ENCODE assay signal across 21 cellular contexts in genomic region chr4:100875296-100876040, GRCh38.
"Had no signal": no experiment of that assay in that cellular context is flagged by ENCODE, and none has a peak within 500 bp of the region (broad histone marks: within the 10 kb centered on the region; RNA-seq: fewer than 3 reads in every experiment).

No MANE protein-coding gene starts in this region.

- H3K27me3 Mint-ChIP-seq: activated naive CD4-positive, alpha-beta T cell treated with anti-CD3 and anti-CD28 coated beads, Interleukin-2, amount 10 ng/mL, durations not matched to agents 7 days and 5 days had no signal

- H3K4me3 Mint-ChIP-seq: activated naive CD4-positive, alpha-beta T cell treated with anti-CD3 and anti-CD28 coated beads, Interleukin-2, amount 10 ng/mL, durations not matched to agents 7 days and 5 days; activated T-cell treated with anti-CD3 and anti-CD28 coated beads, Interleukin-2, amount 50 U/mL, for 72 hours; memory B cell; nephron progenitor cell; stimulated activated naive CD8-positive, alpha-beta T cell treated with anti-CD3 and anti-CD28 coated beads, Interleukin-15, Interleukin-2, amounts not matched to agents 100 ng/mL and 50 ng/mL, for 24 hours; T-helper 17 cell had no signal

- H3K27ac Mint-ChIP-seq: activated naive CD4-positive, alpha-beta T cell treated with anti-CD3 and anti-CD28 coated beads, Interleukin-2, amount 10 ng/mL, durations not matched to agents 7 days and 5 days; memory B cell; nephron progenitor cell; stimulated activated naive CD8-positive, alpha-beta T cell treated with anti-CD3 and anti-CD28 coated beads, Interleukin-15, Interleukin-2, amounts not matched to agents 100 ng/mL and 50 ng/mL, for 24 hours; T-helper 17 cell had no signal

- DNase-seq: activated CD4-positive, alpha-beta T cell treated with anti-CD3 and anti-CD28 coated beads for 4 hours; activated CD4-positive, alpha-beta T cell treated with anti-CD3 and anti-CD28 coated beads, Interleukin-2, amount 50 U/mL, for 48 hours; activated CD4-positive, CD25-positive, alpha-beta regulatory T cell; activated effector memory CD4-positive, alpha-beta T cell treated with Interleukin-2 at 50 U/mL for 16 hours; activated naive CD4-positive, alpha-beta T cell treated with anti-CD3 and anti-CD28 coated beads, Interleukin-2, amount 10 ng/mL, durations not matched to agents 7 days and 5 days; activated T-cell treated with anti-CD3 and anti-CD28 coated beads, Interleukin-2, amount 50 U/mL, for 72 hours; central memory CD4-positive, alpha-beta T cell; dermis blood vessel endothelial cell; effector CD8-positive, alpha-beta T cell; hippocampal formation; islet precursor cell; left cardiac atrium; mucosa of descending colon; nephron progenitor cell; pancreas; psoas muscle; stimulated activated CD4-positive, alpha-beta T cell treated with anti-CD3 and anti-CD28 coated beads, Interleukin-4, amount 100 ng/mL, for 24 hours; T-helper 17 cell; tibial artery had no signal

- H3K4me1 Mint-ChIP-seq: activated naive CD4-positive, alpha-beta T cell treated with anti-CD3 and anti-CD28 coated beads, Interleukin-2, amount 10 ng/mL, durations not matched to agents 7 days and 5 days; T-helper 17 cell had no signal

- H3K9me3 Mint-ChIP-seq: activated naive CD4-positive, alpha-beta T cell treated with anti-CD3 and anti-CD28 coated beads, Interleukin-2, amount 10 ng/mL, durations not matched to agents 7 days and 5 days; memory B cell; nephron progenitor cell; stimulated activated naive CD8-positive, alpha-beta T cell treated with anti-CD3 and anti-CD28 coated beads, Interleukin-15, Interleukin-2, amounts not matched to agents 100 ng/mL and 50 ng/mL, for 24 hours had no signal

- ATAC-seq: left cardiac atrium, mucosa of descending colon, pancreas, psoas muscle, T-helper 17 cell had no signal

- H3K36me3 Mint-ChIP-seq: activated naive CD4-positive, alpha-beta T cell treated with anti-CD3 and anti-CD28 coated beads, Interleukin-2, amount 10 ng/mL, durations not matched to agents 7 days and 5 days; memory B cell had no signal
